ENCODE assay signal across 13 cellular contexts in genomic region chr14:104512061-104512460, GRCh38.
DNase-seq lines count a peak whose midpoint lies in the region; ATAC-seq and TF ChIP-seq lines count a peak whose summit lies in the region.
"Had no signal": no experiment of that assay in that cellular context is flagged by ENCODE, and none has a peak within 500 bp of the region (broad histone marks: within the 10 kb centered on the region; RNA-seq: fewer than 3 reads in every experiment).

No MANE protein-coding gene starts in this region.

- peak overlapping the region; percentile 73 for H2BK12ac ChIP-seq in neuronal stem cell (ENCODE audit: low read length)

- H3K4me3 ChIP-seq in neuronal stem cell (ENCODE audit: low read length in 2 of 2) (no peak overlapping the region), GM23338 (no peak overlapping the region)

- H3K9ac ChIP-seq in neuronal stem cell (ENCODE audit: low read depth, low read length, poor library complexity), result no peak overlapping the region

- H3K4me1 Mint-ChIP-seq in activated naive CD8-positive, alpha-beta T cell (ENCODE audit: low read depth), result no peaks in the 10 kb centered on the region
- H3K4me1 Mint-ChIP-seq in activated naive CD8-positive, alpha-beta T cell treated with anti-CD3 and anti-CD28 coated beads, Interleukin-2, amount 50 U/mL, for 24 hours, result no peaks in the 10 kb centered on the region
- H3K4me1 Mint-ChIP-seq in brain (peaks cover 15% of the 10 kb centered on the region), GM23338 (no peaks in the 10 kb centered on the region)
- no peaks in the 10 kb centered on the region for H3K4me1 Mint-ChIP-seq in stimulated activated naive CD8-positive, alpha-beta T cell treated with anti-CD3 and anti-CD28 coated beads, Interleukin-15, amount 100 ng/mL, for 72 hours
- H3K4me1 Mint-ChIP-seq: CD14-positive monocyte; CD8-positive, alpha-beta memory T cell had no signal

- no peak overlapping the region for H3K4me3 Mint-ChIP-seq in activated naive CD8-positive, alpha-beta T cell
- no peak overlapping the region for H3K4me3 Mint-ChIP-seq in activated naive CD8-positive, alpha-beta T cell treated with anti-CD3 and anti-CD28 coated beads, Interleukin-2, amount 50 U/mL, for 24 hours
- H3K4me3 Mint-ChIP-seq in brain (peak overlapping the region in 1 of 5 experiments; percentile 27), GM23338 (no peak overlapping the region)
- no peak overlapping the region for H3K4me3 Mint-ChIP-seq in stimulated activated naive CD8-positive, alpha-beta T cell treated with anti-CD3 and anti-CD28 coated beads, Interleukin-15, amount 100 ng/mL, for 72 hours
- H3K4me3 Mint-ChIP-seq: CD14-positive monocyte; CD8-positive, alpha-beta memory T cell had no signal

- H3K9me3 ChIP-seq in neuronal stem cell (replicated peaks in 1 of 2; ENCODE audit: control insufficient read depth in 2 of 2, insufficient read depth in 1 of 2, low read depth in 1 of 2, low read length in 2 of 2), result peaks cover 0 to 8% of the 10 kb centered on the region in 2 donors

- H3K18ac ChIP-seq in neuronal stem cell (ENCODE audit: low read length), result peak overlapping the region; percentile 60

- no peaks in the 10 kb centered on the region for H3K4me1 ChIP-seq in neuronal stem cell (ENCODE audit: control insufficient read depth in 2 of 2, insufficient read depth in 1 of 2, low read depth in 1 of 2, low read length in 2 of 2)
- no peaks in the 10 kb centered on the region for H3K4me1 ChIP-seq in GM23338 (ENCODE audit: insufficient read depth)
- H3K4me1 ChIP-seq: Caco-2 had no signal

- H2AK5ac ChIP-seq in neuronal stem cell (ENCODE audit: low read depth, low read length), result peak overlapping the region; percentile 77

- H3K14ac ChIP-seq in neuronal stem cell (ENCODE audit: low read length), result no peak overlapping the region

- peaks cover 4% of the 10 kb centered on the region for H3K27me3 Mint-ChIP-seq in activated naive CD8-positive, alpha-beta T cell
- peaks cover 3% of the 10 kb centered on the region for H3K27me3 Mint-ChIP-seq in activated naive CD8-positive, alpha-beta T cell treated with anti-CD3 and anti-CD28 coated beads, Interleukin-2, amount 50 U/mL, for 24 hours
- peaks cover 16% of the 10 kb centered on the region for H3K27me3 Mint-ChIP-seq in brain
- H3K27me3 Mint-ChIP-seq in GM23338 (ENCODE audit: insufficient read depth, low read depth, poor library complexity), result peaks cover 3% of the 10 kb centered on the region
- peaks cover 22% of the 10 kb centered on the region for H3K27me3 Mint-ChIP-seq in stimulated activated naive CD8-positive, alpha-beta T cell treated with anti-CD3 and anti-CD28 coated beads, Interleukin-15, amount 100 ng/mL, for 72 hours

- no CpG with 5 or more reads among the region's 10 CpGs for WGBS in neuronal stem cell (ENCODE audit: extremely low coverage in 2 of 2, insufficient read length in 2 of 2, insufficient replicate concordance in 1 of 2), 2 donors

- no peak overlapping the region for H2BK5ac ChIP-seq in neuronal stem cell (ENCODE audit: low read length)

- no peaks in the 10 kb centered on the region for H3K36me3 Mint-ChIP-seq in activated naive CD8-positive, alpha-beta T cell
- H3K36me3 Mint-ChIP-seq in activated naive CD8-positive, alpha-beta T cell treated with anti-CD3 and anti-CD28 coated beads, Interleukin-2, amount 50 U/mL, for 24 hours (ENCODE audit: low read depth), result no peaks in the 10 kb centered on the region
- H3K36me3 Mint-ChIP-seq in brain (peaks cover 13% of the 10 kb centered on the region), GM23338 (ENCODE audit: low read depth) (no peaks in the 10 kb centered on the region; the same call in 2 of the 3 replicates)
- H3K36me3 Mint-ChIP-seq: CD14-positive monocyte; CD8-positive, alpha-beta memory T cell had no signal

- H3K27me3 ChIP-seq in neuronal stem cell (ENCODE audit: control insufficient read depth in 3 of 3, insufficient read depth in 3 of 3, low read depth in 1 of 3, low read length in 3 of 3), result peaks cover 0 to 5% (median 0%) of the 10 kb centered on the region in 3 experiments
- no peaks in the 10 kb centered on the region for H3K27me3 ChIP-seq in GM23338 (ENCODE audit: insufficient read depth)

- H3K9me2 ChIP-seq in GM23338 (ENCODE audit: insufficient read depth), result no peaks in the 10 kb centered on the region

- no peak overlapping the region for H4K91ac ChIP-seq in neuronal stem cell (ENCODE audit: low read depth, low read length, poor library complexity)

- no peak overlapping the region for H2BK15ac ChIP-seq in neuronal stem cell (ENCODE audit: low read length)

- no peaks in the 10 kb centered on the region for H3K36me3 ChIP-seq in neuronal stem cell (replicated peaks in 1 of 2; ENCODE audit: control insufficient read depth in 2 of 2, insufficient read depth in 2 of 2, low read length in 2 of 2)
- no peaks in the 10 kb centered on the region for H3K36me3 ChIP-seq in GM23338 (ENCODE audit: insufficient read depth)

- H3K79me1 ChIP-seq in neuronal stem cell (ENCODE audit: low read depth, low read length), result no peaks in the 10 kb centered on the region

- no peaks in the 10 kb centered on the region for H3K9me3 Mint-ChIP-seq in activated naive CD8-positive, alpha-beta T cell (ENCODE audit: low read depth)
- no peaks in the 10 kb centered on the region for H3K9me3 Mint-ChIP-seq in activated naive CD8-positive, alpha-beta T cell treated with anti-CD3 and anti-CD28 coated beads, Interleukin-2, amount 50 U/mL, for 24 hours
- H3K9me3 Mint-ChIP-seq in brain (peaks cover 19 to 40% (median 28%) of the 10 kb centered on the region in 5 experiments), GM23338 (peaks cover 20% of the 10 kb centered on the region)
- H3K9me3 Mint-ChIP-seq in stimulated activated naive CD8-positive, alpha-beta T cell treated with anti-CD3 and anti-CD28 coated beads, Interleukin-15, amount 100 ng/mL, for 72 hours, result no peaks in the 10 kb centered on the region

- H3K79me2 ChIP-seq in GM23338 (replicated peaks; ENCODE audit: insufficient read depth), result no peaks in the 10 kb centered on the region

- H2AFZ ChIP-seq in neuronal stem cell (ENCODE audit: low read length) (no peak overlapping the region), GM23338 (no peak overlapping the region)

- H2BK120ac ChIP-seq in neuronal stem cell (ENCODE audit: low read depth, low read length), result no peak overlapping the region

- peak overlapping the region; percentile 54 for H3K27ac Mint-ChIP-seq in activated naive CD8-positive, alpha-beta T cell
- no peak overlapping the region for H3K27ac Mint-ChIP-seq in activated naive CD8-positive, alpha-beta T cell treated with anti-CD3 and anti-CD28 coated beads, Interleukin-2, amount 50 U/mL, for 24 hours
- H3K27ac Mint-ChIP-seq in brain, result peak overlapping the region in 3 of 5 experiments; percentile 59 to 93 (median 83)
- H3K27ac Mint-ChIP-seq in GM23338, result no peak overlapping the region
- H3K27ac Mint-ChIP-seq in stimulated activated naive CD8-positive, alpha-beta T cell treated with anti-CD3 and anti-CD28 coated beads, Interleukin-15, amount 100 ng/mL, for 72 hours, result peak overlapping the region in 1 of 2 donors; percentile 13
- H3K27ac Mint-ChIP-seq: CD8-positive, alpha-beta memory T cell; IgD-negative memory B cell had no signal

- H4K20me1 ChIP-seq in GM23338 (replicated peaks; ENCODE audit: insufficient read depth), result no peaks in the 10 kb centered on the region

- TF ChIP-seq CTCF in brain (conservative IDR thresholded peaks at IDR 0.05) (no peak), GM23338 (conservative IDR thresholded peaks at IDR 0.05; ENCODE audit: low read depth in 2 of 2) (no peak)

- DNase-seq in activated naive CD8-positive, alpha-beta T cell treated with anti-CD3 and anti-CD28 coated beads, Interleukin-2, amount 50 U/mL, for 24 hours, result no peak
- DNase-seq in neuronal stem cell (ENCODE audit: low spot score) (no peak), HuH-7.5 (ENCODE audit: low spot score) (no peak), GM23338 (ENCODE audit: low spot score) (no peak)
- DNase-seq in stimulated activated naive CD8-positive, alpha-beta T cell treated with anti-CD3 and anti-CD28 coated beads, Interleukin-15, amount 100 ng/mL, for 72 hours, result no peak
- DNase-seq: 8988T; Caco-2; CD8-positive, alpha-beta memory T cell; GF-D8 had no signal

- ATAC-seq in activated naive CD8-positive, alpha-beta T cell treated with anti-CD3 and anti-CD28 coated beads, Interleukin-2, amount 50 U/mL, for 24 hours, result no peak
- no peak for ATAC-seq in GM23338
- no peak for ATAC-seq in stimulated activated naive CD8-positive, alpha-beta T cell treated with anti-CD3 and anti-CD28 coated beads, Interleukin-15, amount 100 ng/mL, for 72 hours

- no peak overlapping the region for H3K4me2 ChIP-seq in neuronal stem cell (ENCODE audit: insufficient read depth, low read length, poor library complexity, severe bottlenecking)
- H3K4me2 ChIP-seq in GM23338, result no peak overlapping the region

- H3K27ac ChIP-seq in neuronal stem cell (replicated peaks; ENCODE audit: low read length), result no peak overlapping the region
- no peak overlapping the region for H3K27ac ChIP-seq in GM23338 (ENCODE audit: low read depth)

- no peak overlapping the region for H3K4ac ChIP-seq in neuronal stem cell (ENCODE audit: low read length)

- H4K8ac ChIP-seq in neuronal stem cell (ENCODE audit: low read depth, low read length), result no peak overlapping the region

- H3K23ac ChIP-seq in neuronal stem cell (ENCODE audit: low read depth, low read length, poor library complexity), result no peak overlapping the region

- H3F3A ChIP-seq in GM23338 (replicated peaks; ENCODE audit: low read depth), result no peaks in the 10 kb centered on the region

TF ChIP-seq in GM23338, 12 proteins besides CTCF, POLR2A, EP300 and RAD21 (continues in another document):
- no peak for TF ChIP-seq STAT1 (IDR thresholded peaks at IDR 0.05; ENCODE audit: unreplicated experiment)
- TF ChIP-seq, protein P1, sequence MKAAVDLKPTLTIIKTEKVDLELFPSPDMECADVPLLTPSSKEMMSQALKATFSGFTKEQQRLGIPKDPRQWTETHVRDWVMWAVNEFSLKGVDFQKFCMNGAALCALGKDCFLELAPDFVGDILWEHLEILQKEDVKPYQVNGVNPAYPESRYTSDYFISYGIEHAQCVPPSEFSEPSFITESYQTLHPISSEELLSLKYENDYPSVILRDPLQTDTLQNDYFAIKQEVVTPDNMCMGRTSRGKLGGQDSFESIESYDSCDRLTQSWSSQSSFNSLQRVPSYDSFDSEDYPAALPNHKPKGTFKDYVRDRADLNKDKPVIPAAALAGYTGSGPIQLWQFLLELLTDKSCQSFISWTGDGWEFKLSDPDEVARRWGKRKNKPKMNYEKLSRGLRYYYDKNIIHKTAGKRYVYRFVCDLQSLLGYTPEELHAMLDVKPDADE (IDR thresholded peaks at IDR 0.05), result no peak
- no peak for TF ChIP-seq CREB1 (CRISPR knock-in tag; IDR thresholded peaks at IDR 0.05; ENCODE audit: low read depth)

Comparison
In these comparisons a context has a peak if more than half of its experiments do, and no peak if none do; other contexts are left out.
1. H3K27ac Mint-ChIP-seq: peak in activated naive CD8-positive, alpha-beta T cell (single experiment) and brain (3 of 5); none in activated naive CD8-positive, alpha-beta T cell treated with anti-CD3 and anti-CD28 coated beads, Interleukin-2, amount 50 U/mL, for 24 hours (single experiment) and GM23338 (single experiment).